Comparison of ENCODE assay signal across 12 cellular contexts in genomic region chr1:91829293-91830153, GRCh38. TPM values are rescaled to one million over a fixed set of nuclear protein-coding genes. Genes with fewer than 3 reads are reported as not detected.
DNase-seq lines count a peak whose midpoint lies in the region; ATAC-seq, FAIRE-seq and TF ChIP-seq lines count a peak whose summit lies in the region.
"Had no signal": no experiment of that assay in that cellular context is flagged by ENCODE, and none has a peak within 500 bp of the region (broad histone marks: within the 10 kb centered on the region; RNA-seq: fewer than 3 reads in every experiment).

No MANE protein-coding gene starts in this region.

- TF ChIP-seq RAD21 in IMR-90 (IDR thresholded peaks at IDR 0.05; ENCODE audit: low read length), result no peak

- TF ChIP-seq EP300 in esophagus muscularis mucosa (IDR thresholded peaks at IDR 0.05), result no peak

- H2BK15ac ChIP-seq in IMR-90 (ENCODE audit: low read depth, low read length), result no peak overlapping the region; the same call in 2 of the 3 replicates

- no peak overlapping the region for H3K9ac ChIP-seq in IMR-90 (ENCODE audit: low read depth, low read length)

- H2BK5ac ChIP-seq in IMR-90 (ENCODE audit: low read depth, low read length, poor library complexity, severe bottlenecking), result no peak overlapping the region

- in situ Hi-C loops in IMR-90 (cut with MboI; ENCODE audit: low sequenced_read_pairs), result no loop called here

- CTCF ChIA-PET in IMR-90 (lab: Yijun Ruan, JAX), result interaction anchor here (0.6 to 1.5 kb wide), 9 partner anchors 15 to 276 kb away, joined by 3 to 5 read pairs (median 3); no protein-coding TSS in a partner anchor

- no peak overlapping the region for H4K5ac ChIP-seq in IMR-90 (ENCODE audit: low read depth, low read length)

- peak overlapping the region; percentile 25; the same call in 1 of the 2 replicates for H3K18ac ChIP-seq in IMR-90 (ENCODE audit: low read depth, low read length)

- dilution Hi-C loops in IMR-90 (cut with HindIII; ENCODE audit: low sequenced_read_pairs, unreplicated experiment), result no loop called here

- WGBS in IMR-90 (ENCODE audit: extremely low coverage in 2 of 2, insufficient read length in 1 of 2), 2 experiments, result 72% methylated on average over 3 of the region's 6 CpGs; no CpG with 5 or more reads in 1 of the 2 experiments
- WGBS in esophagus muscularis mucosa, result 70% methylated on average over 6 of the region's 6 CpGs
- WGBS in pancreas, 2 donors, result 84 to 88% methylated on average over 6 of the region's 6 CpGs

- no peaks in the 10 kb centered on the region for H4K20me1 ChIP-seq in IMR-90 (ENCODE audit: insufficient read depth, low read length)

- peak overlapping the region; percentile 51; the same call in 1 of the 2 replicates for H3K14ac ChIP-seq in IMR-90 (replicated peaks; ENCODE audit: low read depth, low read length)

- H2AK5ac ChIP-seq in IMR-90 (ENCODE audit: low read depth, low read length), result 0 out of 2 replicates have a peak overlapping the region, but pooled peaks have one; percentile 9

- TF ChIP-seq POLR2A in IMR-90 (IDR thresholded peaks at IDR 0.05; ENCODE audit: low read depth, low read length), result no peak
- TF ChIP-seq POLR2A in esophagus muscularis mucosa (IDR thresholded peaks at IDR 0.05; ENCODE audit: low read depth), result no peak

- peak overlapping the region; percentile 69 for H3K27ac ChIP-seq in ACC112 (ENCODE audit: low read depth, low read length)
- no peak overlapping the region; the same call in 1 of the 2 replicates for H3K27ac ChIP-seq in IMR-90 (ENCODE audit: insufficient read depth, low read length)
- peak overlapping the region; percentile 80 to 83 (median 82) for H3K27ac ChIP-seq in esophagus muscularis mucosa (replicated peaks in 1 of 4)
- H3K27ac ChIP-seq in pancreas, result peak overlapping the region; percentile 54 to 89 (median 78)

- peaks cover 9% of the 10 kb centered on the region; the same call in 1 of the 2 replicates for H3K9me1 ChIP-seq in IMR-90 (ENCODE audit: insufficient read depth, low read length)

- peak overlapping the region; percentile 49; the same call in 1 of the 2 replicates for H4K91ac ChIP-seq in IMR-90 (ENCODE audit: insufficient read depth, low read depth, low read length)

- peak overlapping the region; percentile 44; the same call in 1 of the 2 replicates for H2BK20ac ChIP-seq in IMR-90 (ENCODE audit: low read depth, low read length)

- H3K9me3 ChIP-seq in IMR-90 (ENCODE audit: control insufficient read depth, insufficient read depth, low read length) (no peaks in the 10 kb centered on the region), esophagus muscularis mucosa (no peaks in the 10 kb centered on the region), pancreas (no peaks in the 10 kb centered on the region)

- peak overlapping the region; percentile 17; the same call in 1 of the 2 replicates for H3K4me2 ChIP-seq in IMR-90 (ENCODE audit: low read depth, low read length)

- ATAC-seq in IMR-90 (ENCODE audit: low read depth) (no peak), pancreas (no peak), GM18870 (IDR thresholded peaks at IDR 0.05; ENCODE audit: unreplicated experiment) (no peak), HG03354 (IDR thresholded peaks at IDR 0.05; ENCODE audit: poor library complexity, severe bottlenecking, unreplicated experiment) (no peak), esophagus mucosa (no peak)
- ATAC-seq: activated CD4-positive, CD25-positive, alpha-beta regulatory T cell treated with anti-CD3 and anti-CD28 coated beads, Interleukin-2, amount 50 U/mL, for 24 hours had no signal

- H3K27me3 ChIP-seq in ACC112 (ENCODE audit: insufficient read depth, low read length) (no peaks in the 10 kb centered on the region), IMR-90 (ENCODE audit: control insufficient read depth, insufficient read depth, low read length) (no peaks in the 10 kb centered on the region), esophagus muscularis mucosa (no peaks in the 10 kb centered on the region), pancreas (no peaks in the 10 kb centered on the region)

- H3K36me3 ChIP-seq in ACC112 (ENCODE audit: insufficient read depth, low read length), result no peaks in the 10 kb centered on the region
- no peaks in the 10 kb centered on the region for H3K36me3 ChIP-seq in IMR-90 (ENCODE audit: control insufficient read depth, insufficient read depth, low read length)
- H3K36me3 ChIP-seq in esophagus muscularis mucosa, result no peaks in the 10 kb centered on the region
- H3K36me3 ChIP-seq in pancreas, result no peaks in the 10 kb centered on the region

- H3K4ac ChIP-seq in IMR-90 (ENCODE audit: low read depth, low read length), result 0 out of 2 replicates have a peak overlapping the region, but pooled peaks have one; percentile 49

- H4K8ac ChIP-seq in IMR-90 (ENCODE audit: low read depth in 2 of 2, low read length in 2 of 2), result peak overlapping the region in 1 of 2 experiments; percentile 22; a peak in 1 of 4 replicates

- H2AK9ac ChIP-seq in IMR-90 (replicated peaks; ENCODE audit: low read depth, low read length, poor library complexity), result no peak overlapping the region

- TF ChIP-seq CTCF in IMR-90 (conservative IDR thresholded peaks at IDR 0.05; ENCODE audit: low read depth, low read length) (no peak), esophagus muscularis mucosa (IDR thresholded peaks at IDR 0.05) (no peak), pancreas (IDR thresholded peaks at IDR 0.05) (no peak)

- intact Hi-C loops in IMR-90 (cut with micrococcal nuclease) (loop anchor here (5.0 kb wide), 1 partner anchor 58 kb away; the partner anchor contains the start of gene TGFBR3), esophagus muscularis mucosa (cut with DNase I) (loop anchor here (5.0 kb wide), 1 partner anchor 92 kb away; no protein-coding TSS in a partner anchor), pancreas (cut with DNase I) (no loop called here)

- peaks cover 15% of the 10 kb centered on the region for H3K4me1 ChIP-seq in ACC112 (ENCODE audit: control insufficient read depth, insufficient read depth, low read length, unreplicated experiment)
- H3K4me1 ChIP-seq in IMR-90 (ENCODE audit: control insufficient read depth, insufficient read depth, low read length), result peaks cover 9% of the 10 kb centered on the region
- peaks cover 53 to 86% (median 78%) of the 10 kb centered on the region in 4 donors for H3K4me1 ChIP-seq in esophagus muscularis mucosa
- H3K4me1 ChIP-seq in pancreas, result peaks cover 34 to 48% (median 40%) of the 10 kb centered on the region in 3 donors

- peak overlapping the region; percentile 49; the same call in 1 of the 2 replicates for H3K23ac ChIP-seq in IMR-90 (ENCODE audit: low read depth, low read length)

- H3K4me3 ChIP-seq in ACC112 (ENCODE audit: low read depth, low read length), result no peak overlapping the region
- H3K4me3 ChIP-seq in IMR-90 (ENCODE audit: insufficient read depth, low read depth, low read length), result no peak overlapping the region
- peak overlapping the region in 1 of 4 donors; percentile 3 for H3K4me3 ChIP-seq in esophagus muscularis mucosa
- H3K4me3 ChIP-seq in pancreas, result peak overlapping the region in 1 of 4 donors; percentile 28

- DNase-seq in IMR-90 (no peak), esophagus muscularis mucosa (ENCODE audit: extremely low spot score) (no peak), pancreas (no peak)
- DNase-seq in activated CD4-positive, alpha-beta T cell treated with anti-CD3 and anti-CD28 coated beads for 48 hours, result no peak
- DNase-seq: activated CD8-positive, alpha-beta memory T cell treated with anti-CD3 and anti-CD28 coated beads, Interleukin-2, amount 50 U/mL, for 4 hours; activated naive CD4-positive, alpha-beta T cell treated with Interleukin-2 at 50 U/mL for 16 hours; naive B cell had no signal

- no peak for FAIRE-seq in pancreas (lab: Jason Lieb, UNC)

- POLR2A ChIA-PET in IMR-90 (lab: Charles Lee; ENCODE audit: unreplicated experiment), result no interaction called here

- H3K79me2 ChIP-seq in ACC112 (ENCODE audit: control insufficient read depth, insufficient read depth, low read length, unreplicated experiment), result peaks cover 2% of the 10 kb centered on the region

- H2AFZ ChIP-seq in ACC112 (ENCODE audit: low read length, unreplicated experiment) (peak overlapping the region; percentile 58), IMR-90 (replicated peaks; ENCODE audit: low read length, poor library complexity) (no peak overlapping the region)

- BruUV-seq in IMR-90 (replicated peaks; lab: Mats Ljungman, UMichigan), result no TSS peak

- peak overlapping the region; percentile 64; the same call in 1 of the 2 replicates for H2BK120ac ChIP-seq in IMR-90 (ENCODE audit: low read depth, low read length)

- H3K79me1 ChIP-seq in IMR-90 (ENCODE audit: low read depth in 1 of 2, low read length in 2 of 2), result peaks cover 7 to 17% of the 10 kb centered on the region in 2 experiments; a peak in 2 of 4 replicates

- H3K56ac ChIP-seq in IMR-90 (ENCODE audit: extremely low read depth, insufficient read depth, low read length), result no peak overlapping the region

TF ChIP-seq in IMR-90, 13 proteins besides CTCF, POLR2A, EP300 and RAD21 (continues in another document):
- TF ChIP-seq RFX5 (IDR thresholded peaks at IDR 0.05; ENCODE audit: low read depth, low read length) (no peak), FOS (IDR thresholded peaks at IDR 0.05; ENCODE audit: low read depth, low read length) (no peak), MXI1 (IDR thresholded peaks at IDR 0.05; ENCODE audit: borderline replicate concordance, low read depth, low read length) (no peak), CEBPB (IDR thresholded peaks at IDR 0.05; ENCODE audit: low read depth, low read length) (no peak), ELK1 (IDR thresholded peaks at IDR 0.05; ENCODE audit: borderline replicate concordance, low read depth, low read length) (no peak), CHD1 (IDR thresholded peaks at IDR 0.05; ENCODE audit: low read depth, low read length) (no peak), BHLHE40 (IDR thresholded peaks at IDR 0.05; ENCODE audit: low read depth, low read length) (no peak), MAFK (IDR thresholded peaks at IDR 0.05; ENCODE audit: low read depth, low read length) (no peak), SMC3 (IDR thresholded peaks at IDR 0.05; ENCODE audit: low read depth, low read length) (no peak), NFE2L2 (IDR thresholded peaks at IDR 0.05; ENCODE audit: low read depth, low read length) (no peak)

RNA-seq across cellular contexts. Expression of gene TGFBR3, which starts 56.4 kb away (rescaled TPM):
- 8.3 and 11.3 TPM in 2 replicates for total RNA-seq in IMR-90 (2012; rRNA removed)
- 3.0 and 4.0 TPM in 2 replicates for polyA plus RNA-seq in IMR-90 (2012; rRNA removed)
- 2.6 and 2.7 TPM in 2 replicates for polyA plus RNA-seq in IMR-90 (2012; cell fraction: cytosol; rRNA removed)
- 2.5 and 8.0 TPM in 2 replicates for polyA plus RNA-seq in IMR-90 (2012; cell fraction: nucleus; rRNA removed; ENCODE audit: low replicate concordance)
- total RNA-seq in esophagus muscularis mucosa, result 100 to 1,000 TPM; 176 to 262 (median 188) TPM
- total RNA-seq in pancreas, result 10 to 100 TPM in 5 of 6 donors, 1 to 10 TPM in 1; 7.3 to 34.8 (median 25.3) TPM
- polyA plus RNA-seq in pancreas, result 1 to 10 TPM; 6.0 to 9.0 TPM
- total RNA-seq in esophagus mucosa, result 10.4 TPM

Comparison
In these comparisons a context has a peak if more than half of its experiments do, and no peak if none do; other contexts are left out.
1. RNA of gene TGFBR3, which starts 56.4 kb away (total RNA-seq): 176 to 262 TPM in esophagus muscularis mucosa; 7.3 to 34.8 TPM in pancreas, 8.3 to 11.3 TPM in IMR-90 and 10.4 TPM in esophagus mucosa (single experiment); every median in the first group is over 4 times any median in the second.
2. intact Hi-C loops: an anchor here in IMR-90 (5.0 kb wide) and esophagus muscularis mucosa (5.0 kb wide); none called in pancreas.